In the genomic region with DNA sequence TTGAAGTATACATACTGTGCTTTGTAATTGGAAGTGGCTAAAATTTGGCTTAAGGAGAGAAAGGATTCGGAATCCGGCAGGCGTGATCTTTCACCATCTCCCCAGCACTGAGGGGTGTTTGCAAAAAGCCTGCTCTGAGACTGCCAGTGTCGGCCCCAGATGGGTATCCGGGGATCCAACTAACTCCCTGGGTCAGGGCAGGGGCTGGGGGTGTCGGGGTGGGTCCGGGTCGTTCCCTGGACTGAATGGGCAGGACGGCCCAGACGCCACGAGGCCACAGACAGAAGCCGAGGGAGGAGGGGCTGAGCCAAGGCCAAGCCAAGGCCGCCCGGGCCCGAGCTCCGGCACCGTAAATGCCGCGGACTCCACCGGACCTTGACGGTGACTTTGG, we compare ENCODE assay signal across 8 cellular contexts. TPM values are rescaled to one million over a fixed set of nuclear protein-coding genes. Genes with fewer than 3 reads are reported as not detected.
DNase-seq lines count a peak whose midpoint lies in the region; ATAC-seq, FAIRE-seq and TF ChIP-seq lines count a peak whose summit lies in the region.

No MANE protein-coding gene starts in this region.

- H3K79me2 ChIP-seq in keratinocyte (ENCODE audit: control insufficient read depth, insufficient read depth, low read length) = peaks cover 42% of the 10 kb centered on the region

- H3K27me3 ChIP-seq in ascending aorta = no peaks in the 10 kb centered on the region
- H3K27me3 ChIP-seq in keratinocyte (ENCODE audit: control insufficient read depth, extremely low read depth, insufficient read depth, low read length) = no peaks in the 10 kb centered on the region
- H3K27me3 ChIP-seq in subcutaneous abdominal adipose tissue (ENCODE audit: control insufficient read depth in 5 of 5, insufficient read depth in 4 of 5, low read length in 5 of 5) = no peaks in the 10 kb centered on the region

- peaks cover 10% of the 10 kb centered on the region for H4K20me1 ChIP-seq in keratinocyte (ENCODE audit: control insufficient read depth, extremely low read depth, insufficient read depth, low read length)

- H3K4me1 ChIP-seq in ascending aorta = peaks cover 18 to 22% of the 10 kb centered on the region in 2 donors
- H3K4me1 ChIP-seq in keratinocyte (ENCODE audit: control insufficient read depth, extremely low read depth, insufficient read depth, low read length) = peaks cover 25% of the 10 kb centered on the region
- peaks cover 5 to 37% (median 29%) of the 10 kb centered on the region in 5 donors for H3K4me1 ChIP-seq in subcutaneous abdominal adipose tissue (ENCODE audit: control insufficient read depth in 5 of 5, insufficient read depth in 5 of 5, low read length in 5 of 5)

- H3K36me3 ChIP-seq in ascending aorta (peaks cover 41 to 43% of the 10 kb centered on the region in 2 donors), keratinocyte (ENCODE audit: control insufficient read depth in 2 of 2, extremely low read depth in 1 of 2, insufficient read depth in 2 of 2, low read length in 2 of 2) (peaks cover 21 to 37% of the 10 kb centered on the region in 2 experiments), subcutaneous abdominal adipose tissue (ENCODE audit: control insufficient read depth in 5 of 5, insufficient read depth in 5 of 5, low read length in 5 of 5) (peaks cover 0 to 33% (median 30%) of the 10 kb centered on the region in 5 donors)

- peak overlapping the region; percentile 61 for H2AFZ ChIP-seq in keratinocyte (ENCODE audit: control insufficient read depth, low read length)

- ATAC-seq in activated CD4-positive, CD25-positive, alpha-beta regulatory T cell treated with anti-CD3 and anti-CD28 coated beads, Interleukin-2, amount 50 U/mL, for 24 hours = peak; percentile 4 to 12
- peak; percentile 24 for ATAC-seq in HG03342 (IDR thresholded peaks at IDR 0.05; ENCODE audit: unreplicated experiment)

- no peak for FAIRE-seq in keratinocyte (lab: Jason Lieb, UNC)

- H3K27ac ChIP-seq in ascending aorta (peak overlapping the region; percentile 91 to 95), keratinocyte (ENCODE audit: control insufficient read depth, insufficient read depth, low read length) (peak overlapping the region; percentile 92), subcutaneous abdominal adipose tissue (ENCODE audit: low read depth, low read length) (peak overlapping the region; percentile 90)

- H3K4me2 ChIP-seq in keratinocyte (ENCODE audit: control insufficient read depth, extremely low read depth, insufficient read depth, low read depth, low read length) = peak overlapping the region; percentile 100

- H3K9me3 ChIP-seq in ascending aorta (no peaks in the 10 kb centered on the region), keratinocyte (ENCODE audit: control insufficient read depth, low read depth, low read length) (no peaks in the 10 kb centered on the region), subcutaneous abdominal adipose tissue (ENCODE audit: control insufficient read depth in 5 of 5, low read length in 5 of 5) (no peaks in the 10 kb centered on the region)

- H3K4me3 ChIP-seq in ascending aorta (peak overlapping the region; percentile 90 to 96), keratinocyte (ENCODE audit: control insufficient read depth in 2 of 3, extremely low read depth in 1 of 3, insufficient read depth in 2 of 3, low read depth in 1 of 3, low read length in 3 of 3) (peak overlapping the region; percentile 76 to 99 (median 99)), subcutaneous abdominal adipose tissue (ENCODE audit: low read depth in 1 of 5, low read length in 5 of 5) (peak overlapping the region; percentile 78 to 96 (median 85))

- no peak for TF ChIP-seq CTCF in ascending aorta (IDR thresholded peaks at IDR 0.05)
- no peak for TF ChIP-seq CTCF in keratinocyte (optimal IDR thresholded peaks at IDR 0.05 in 1 of 3, IDR thresholded peaks at IDR 0.05 in 1 of 3, conservative IDR thresholded peaks at IDR 0.05 in 1 of 3; ENCODE audit: extremely low read depth in 1 of 3, insufficient read depth in 2 of 3, low read length in 3 of 3)

- no peak for DNase-seq in activated CD4-positive, CD25-positive, alpha-beta regulatory T cell (lab: John Stamatoyannopoulos, UW)
- no peak for DNase-seq in ascending aorta (ENCODE audit: low spot score in 2 of 2)
- DNase-seq in keratinocyte (ENCODE audit: low read depth, low spot score) = no peak
- DNase-seq in DMS 273 treated with DMSO at 0.1 percent for 48 hours (lab: John Stamatoyannopoulos, UW) = no peak
- no peak for DNase-seq in GF-D8 (lab: John Stamatoyannopoulos, UW)

- dilution Hi-C loops in keratinocyte (cut with MboI; ENCODE audit: extremely low pct_ligation_motif_present, low sequenced_read_pairs) = no loop called here

- peak overlapping the region; percentile 95 for H3K9ac ChIP-seq in keratinocyte (ENCODE audit: control insufficient read depth, extremely low read depth, insufficient read depth, low read length)
- H3K9ac ChIP-seq in subcutaneous abdominal adipose tissue (ENCODE audit: low read length in 5 of 5) = peak overlapping the region; percentile 53 to 92 (median 82)

- intact Hi-C loops in ascending aorta (cut with DNase I) = loop anchor here (2.0 kb wide), 3 partner anchors 70 to 298 kb away; partner anchors contain the start of genes CIAO2A, TRIP4 and ZNF609

- H3K9me1 ChIP-seq in keratinocyte (ENCODE audit: control insufficient read depth, extremely low read depth, insufficient read depth, low read length) = peaks cover 2% of the 10 kb centered on the region

RNA-seq across cellular contexts. Expression of gene PPIB, which starts 0.3 kb away (rescaled TPM):
- total RNA-seq in ascending aorta = 674 TPM
- 544 to 757 TPM (median 555 TPM) in 3 replicates for polyA plus RNA-seq in keratinocyte
- 374 TPM for polyA plus RNA-seq in keratinocyte (2011; ENCODE audit: low read depth)
- polyA plus RNA-seq in keratinocyte (2011; cell fraction: cytosol; rRNA removed) = 389 and 522 TPM in 2 replicates
- 407 and 418 TPM in 2 replicates for polyA plus RNA-seq in keratinocyte (2011; cell fraction: nucleus; rRNA removed)
- polyA plus RNA-seq in keratinocyte (2012; ENCODE audit: low replicate concordance) = 328 and 691 TPM in 2 replicates
- polyA minus RNA-seq in keratinocyte = 288 to 515 TPM (median 299 TPM) in 3 replicates
- polyA minus RNA-seq in keratinocyte (2011; cell fraction: cytosol; rRNA and poly(A)+ RNA removed) = 329 TPM
- 98.9 and 126 TPM in 2 replicates for polyA minus RNA-seq in keratinocyte (2011; cell fraction: nucleus; rRNA and poly(A)+ RNA removed)

RNA-seq across cellular contexts. Expression of gene SNX22, which starts 10.9 kb away (rescaled TPM):
- 0.53 TPM for total RNA-seq in ascending aorta
- polyA plus RNA-seq in keratinocyte = 0.03 to 0.04 TPM in 2 of 3 replicates, not detected in the other
- not detected for polyA plus RNA-seq in keratinocyte (2011; ENCODE audit: low read depth)
- polyA plus RNA-seq in keratinocyte (2011; cell fraction: cytosol; rRNA removed) = 0.01 TPM in 1 of 2 replicates, not detected in the other
- 0.09 and 0.24 TPM in 2 replicates for polyA plus RNA-seq in keratinocyte (2011; cell fraction: nucleus; rRNA removed)
- 0.74 and 0.86 TPM in 2 replicates for polyA plus RNA-seq in keratinocyte (2012; ENCODE audit: low replicate concordance)
- 0.16 to 0.40 TPM (median 0.16 TPM) in 3 replicates for polyA minus RNA-seq in keratinocyte
- not detected for polyA minus RNA-seq in keratinocyte (2011; cell fraction: cytosol; rRNA and poly(A)+ RNA removed)
- 0.32 and 0.54 TPM in 2 replicates for polyA minus RNA-seq in keratinocyte (2011; cell fraction: nucleus; rRNA and poly(A)+ RNA removed)
